Comparison of ENCODE assay signal across 10 cellular contexts in genomic region chrX:13123857-13124345, GRCh38.
DNase-seq lines count a peak whose midpoint lies in the region; ATAC-seq and TF ChIP-seq lines count a peak whose summit lies in the region.
"Had no signal": no experiment of that assay in that cellular context is flagged by ENCODE, and none has a peak within 500 bp of the region (broad histone marks: within the 10 kb centered on the region; RNA-seq: fewer than 3 reads in every experiment).

No MANE protein-coding gene starts in this region.

- H3K36me3 ChIP-seq in CD8-positive, alpha-beta memory T cell (ENCODE audit: insufficient read depth, low read length), result no peaks in the 10 kb centered on the region
- no peaks in the 10 kb centered on the region for H3K36me3 ChIP-seq in KOPT-K1 (ENCODE audit: insufficient read depth, low read length)
- H3K36me3 ChIP-seq in prostate gland, result no peaks in the 10 kb centered on the region

- peaks cover 27% of the 10 kb centered on the region for H3K4me1 ChIP-seq in CD8-positive, alpha-beta memory T cell (ENCODE audit: insufficient read depth, low read length)
- H3K4me1 ChIP-seq in prostate gland (replicated peaks), result no peaks in the 10 kb centered on the region

- peak overlapping the region; percentile 88 to 96 (median 92) for H3K27ac Mint-ChIP-seq in CD8-positive, alpha-beta memory T cell
- H3K27ac Mint-ChIP-seq in natural killer cell, result peak overlapping the region; percentile 86 to 93

- peak; percentile 27 to 74 (median 65) for ATAC-seq in natural killer cell
- ATAC-seq in GM21529 (IDR thresholded peaks at IDR 0.05; ENCODE audit: unreplicated experiment), result no peak

- peaks cover 0 to 22% of the 10 kb centered on the region in 2 donors for H3K27me3 Mint-ChIP-seq in CD8-positive, alpha-beta memory T cell
- H3K27me3 Mint-ChIP-seq in natural killer cell (ENCODE audit: low read depth in 2 of 2), result peaks cover 0 to 25% of the 10 kb centered on the region in 2 donors

- H3K36me3 Mint-ChIP-seq in CD8-positive, alpha-beta memory T cell, result peaks cover 0 to 7% (median 1%) of the 10 kb centered on the region in 3 donors
- H3K36me3 Mint-ChIP-seq in natural killer cell, result no peaks in the 10 kb centered on the region

- H3K27me3 ChIP-seq in CD8-positive, alpha-beta memory T cell (ENCODE audit: insufficient read depth, low read length, poor library complexity, severe bottlenecking), result no peaks in the 10 kb centered on the region
- H3K27me3 ChIP-seq in prostate gland (replicated peaks; ENCODE audit: insufficient read depth), result no peaks in the 10 kb centered on the region

- H3K4me3 ChIP-seq in CD8-positive, alpha-beta memory T cell (ENCODE audit: low read length), result peak overlapping the region; percentile 8
- H3K4me3 ChIP-seq in prostate gland, result no peak overlapping the region

- TF ChIP-seq CTCF in natural killer cell (IDR thresholded peaks at IDR 0.05) (no peak), prostate gland (IDR thresholded peaks at IDR 0.05) (no peak)

- CTCF ChIA-PET in CD8-positive, alpha-beta memory T cell (lab: Charles Lee), result no interaction called here

- DNase-seq in CD8-positive, alpha-beta memory T cell, result peak in 1 of 5 donors; percentile 10
- DNase-seq in central memory CD4-positive, alpha-beta T cell, result peak; percentile 4
- DNase-seq in natural killer cell, result no peak
- no peak for DNase-seq in cerebellar cortex (ENCODE audit: low spot score)
- no peak for DNase-seq in SW 1271 (lab: John Stamatoyannopoulos, UW)
- DNase-seq in prostate gland (ENCODE audit: low spot score), result no peak
- DNase-seq: activated gamma-delta T cell, NCI-H1930 had no signal

- H3K9me3 Mint-ChIP-seq in CD8-positive, alpha-beta memory T cell, result peaks cover 0 to 3% (median 0%) of the 10 kb centered on the region in 5 donors
- H3K9me3 Mint-ChIP-seq in natural killer cell, result no peaks in the 10 kb centered on the region

- TF ChIP-seq POLR2A in prostate gland (IDR thresholded peaks at IDR 0.05), result no peak

- H3K4me3 Mint-ChIP-seq in CD8-positive, alpha-beta memory T cell, result peak overlapping the region; percentile 11 to 71 (median 63)
- peak overlapping the region; percentile 69 for H3K4me3 Mint-ChIP-seq in natural killer cell

- peaks cover 27 to 52% (median 39%) of the 10 kb centered on the region in 3 donors for H3K4me1 Mint-ChIP-seq in CD8-positive, alpha-beta memory T cell
- peaks cover 22 to 39% of the 10 kb centered on the region in 2 donors for H3K4me1 Mint-ChIP-seq in natural killer cell

- POLR2A ChIA-PET in CD8-positive, alpha-beta memory T cell (lab: Charles Lee), result no interaction called here

- 8% methylated on average over 7 of the region's 7 CpGs for WGBS in prostate gland

- intact Hi-C loops in natural killer cell (cut with micrococcal nuclease) (no loop called here), prostate gland (cut with DNase I) (no loop called here)

- no peak overlapping the region for H3K27ac ChIP-seq in CD8-positive, alpha-beta memory T cell (ENCODE audit: low read depth, low read length)
- H3K27ac ChIP-seq in KOPT-K1 (ENCODE audit: low read depth, low read length, poor library complexity, severe bottlenecking) (peak overlapping the region; percentile 57), prostate gland (no peak overlapping the region)

- H3K9me3 ChIP-seq in CD8-positive, alpha-beta memory T cell (ENCODE audit: low read length), result no peaks in the 10 kb centered on the region
- H3K9me3 ChIP-seq in KOPT-K1 (ENCODE audit: insufficient read depth, low read length, poor library complexity, severe bottlenecking) (no peaks in the 10 kb centered on the region), prostate gland (no peaks in the 10 kb centered on the region)
